1 cellular context compared by ENCODE assay signal in the genomic region with DNA sequence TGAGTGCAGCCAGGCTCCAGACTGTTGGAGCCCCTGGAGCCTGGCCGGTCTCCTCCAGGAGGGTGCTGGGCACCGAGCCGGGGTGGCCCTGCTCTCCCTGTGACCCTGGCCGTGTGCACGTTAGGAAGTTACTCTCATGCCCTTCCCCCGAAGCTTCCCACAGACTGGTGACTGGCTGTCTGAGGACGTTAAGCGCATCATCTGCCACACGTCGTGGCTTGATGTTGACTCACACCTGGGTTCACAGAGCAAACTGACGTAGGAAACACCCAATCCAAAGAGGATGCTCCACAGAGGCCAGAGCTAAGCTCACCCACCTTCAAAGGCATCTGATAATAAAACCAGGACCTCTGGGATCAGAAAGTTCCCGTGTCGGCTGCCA.
TF ChIP-seq lines count a peak whose summit lies in the region.

No MANE protein-coding gene starts in this region.

TF ChIP-seq in IMR-90, 13 proteins besides CTCF, POLR2A, EP300 and RAD21 (continued from another document):
- TF ChIP-seq NFE2L2 (IDR thresholded peaks at IDR 0.05; ENCODE audit: low read depth, low read length), result no peak
